In the genomic region with DNA sequence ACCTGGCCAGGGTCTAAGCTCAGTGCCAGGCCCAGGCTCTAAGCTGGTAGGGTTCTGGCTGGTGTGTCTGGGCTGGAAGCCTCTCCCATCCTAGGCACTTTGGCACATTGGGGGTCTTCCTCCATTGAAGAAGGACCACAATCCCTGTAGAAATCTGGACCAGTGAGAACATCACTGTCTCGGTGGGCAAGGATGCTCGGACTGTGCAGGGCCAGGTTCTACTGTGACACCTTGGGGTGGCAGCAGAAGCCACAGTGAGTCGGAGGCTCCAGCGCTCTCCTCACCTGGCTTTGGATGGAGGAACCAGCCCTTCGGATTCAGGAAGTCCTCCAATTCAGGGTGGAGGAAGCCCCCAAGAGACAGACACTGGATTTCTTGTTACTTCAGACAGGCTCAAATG, we compare ENCODE assay signal across 33 cellular contexts. TPM values are rescaled to one million over a fixed set of nuclear protein-coding genes. Genes with fewer than 3 reads are reported as not detected.
"Had no signal": no experiment of that assay in that cellular context is flagged by ENCODE, and none has a peak within 500 bp of the region (broad histone marks: within the 10 kb centered on the region; RNA-seq: fewer than 3 reads in every experiment).

No MANE protein-coding gene starts in this region.

- FAIRE-seq: RCC 7860, TTC549 had no signal

- H3K4me3 ChIP-seq: PC-9, SJSA1 had no signal

- H3K36me3 ChIP-seq: brain microvascular endothelial cell, SJSA1 had no signal

- H3K9me3 ChIP-seq: SJSA1, SK-N-SH had no signal

- H3K27ac ChIP-seq: brain microvascular endothelial cell, PC-9, RWPE1, SJSA1 had no signal

- ATAC-seq: activated CD8-positive, alpha-beta T cell treated with anti-CD3 and anti-CD28 coated beads for 36 hours; activated T-cell treated with anti-CD3 and anti-CD28 coated beads, Interleukin-2, amount 50 U/mL, for 72 hours; activated T-helper 17 cell treated with anti-CD3 and anti-CD28 coated beads, Interleukin-2, amount 50 U/mL, for 72 hours had no signal

- H3K27me3 ChIP-seq: brain microvascular endothelial cell, SJSA1 had no signal

- DNase-seq: activated CD4-positive, alpha-beta T cell treated with anti-CD3 and anti-CD28 coated beads, Interleukin-2, amount 10 ng/mL, durations not matched to agents 24 days and 14 days; activated CD4-positive, alpha-beta T cell treated with anti-CD3 and anti-CD28 coated beads, Interleukin-2, amount 50 U/mL, for 4 hours; activated CD8-positive, alpha-beta T cell treated with anti-CD3 and anti-CD28 coated beads for 36 hours; activated effector memory CD4-positive, alpha-beta T cell treated with anti-CD3 and anti-CD28 coated beads, Interleukin-2, amount 50 U/mL, for 16 hours; activated naive CD4-positive, alpha-beta T cell; activated naive CD4-positive, alpha-beta T cell treated with anti-CD3 and anti-CD28 coated beads, Interleukin-2, amount 50 U/mL, for 16 hours; activated naive CD8-positive, alpha-beta T cell treated with anti-CD3 and anti-CD28 coated beads for 36 hours; activated T-cell treated with anti-CD3 and anti-CD28 coated beads, Interleukin-2, amount 50 U/mL, for 1 hour; activated T-cell treated with anti-CD3 and anti-CD28 coated beads, Interleukin-2, amount 50 U/mL, for 72 hours; amniotic stem cell; aorta; brain microvascular endothelial cell; NCI-H1092 treated with DMSO at 0.1 percent for 48 hours; NCI-H1417; NCI-H146; NCI-H187; NCI-H2029 treated with DMSO at 0.1 percent for 48 hours; NCI-H2107; NCI-H2171; NCI-H510A; NCI-H526; NCI-H748 treated with DMSO at 0.1 percent for 48 hours; PC-9; SHP77; SK-N-SH had no signal

RNA-seq across cellular contexts. Expression of gene HCN4, which starts 17.5 kb away (rescaled TPM):
- total RNA-seq: activated CD4-positive, alpha-beta T cell treated with anti-CD3 and anti-CD28 coated beads, Interleukin-2, amount 10 ng/mL, durations not matched to agents 24 days and 14 days; activated CD8-positive, alpha-beta memory T cell treated with anti-CD3 and anti-CD28 coated beads for 36 hours; activated CD8-positive, alpha-beta T cell treated with anti-CD3 and anti-CD28 coated beads for 36 hours; activated naive CD8-positive, alpha-beta T cell treated with anti-CD3 and anti-CD28 coated beads for 36 hours; activated T-cell treated with anti-CD3 and anti-CD28 coated beads, Interleukin-2, amount 50 U/mL, for 72 hours; activated T-helper 17 cell treated with anti-CD3 and anti-CD28 coated beads, Interleukin-2, amount 50 U/mL, for 72 hours; aorta; OCI-LY7; PC-9; SJSA1 had no signal

RNA-seq across cellular contexts. Expression of gene REC114, which starts 56.7 kb away (rescaled TPM):
- total RNA-seq: activated CD4-positive, alpha-beta T cell treated with anti-CD3 and anti-CD28 coated beads, Interleukin-2, amount 10 ng/mL, durations not matched to agents 24 days and 14 days; activated CD8-positive, alpha-beta memory T cell treated with anti-CD3 and anti-CD28 coated beads for 36 hours; activated CD8-positive, alpha-beta T cell treated with anti-CD3 and anti-CD28 coated beads for 36 hours; activated naive CD8-positive, alpha-beta T cell treated with anti-CD3 and anti-CD28 coated beads for 36 hours; activated T-cell treated with anti-CD3 and anti-CD28 coated beads, Interleukin-2, amount 50 U/mL, for 72 hours; activated T-helper 17 cell treated with anti-CD3 and anti-CD28 coated beads, Interleukin-2, amount 50 U/mL, for 72 hours; aorta; M059J; OCI-LY7; PC-9; SJSA1 had no signal
